9 cellular contexts compared by ENCODE assay signal in the genomic region with DNA sequence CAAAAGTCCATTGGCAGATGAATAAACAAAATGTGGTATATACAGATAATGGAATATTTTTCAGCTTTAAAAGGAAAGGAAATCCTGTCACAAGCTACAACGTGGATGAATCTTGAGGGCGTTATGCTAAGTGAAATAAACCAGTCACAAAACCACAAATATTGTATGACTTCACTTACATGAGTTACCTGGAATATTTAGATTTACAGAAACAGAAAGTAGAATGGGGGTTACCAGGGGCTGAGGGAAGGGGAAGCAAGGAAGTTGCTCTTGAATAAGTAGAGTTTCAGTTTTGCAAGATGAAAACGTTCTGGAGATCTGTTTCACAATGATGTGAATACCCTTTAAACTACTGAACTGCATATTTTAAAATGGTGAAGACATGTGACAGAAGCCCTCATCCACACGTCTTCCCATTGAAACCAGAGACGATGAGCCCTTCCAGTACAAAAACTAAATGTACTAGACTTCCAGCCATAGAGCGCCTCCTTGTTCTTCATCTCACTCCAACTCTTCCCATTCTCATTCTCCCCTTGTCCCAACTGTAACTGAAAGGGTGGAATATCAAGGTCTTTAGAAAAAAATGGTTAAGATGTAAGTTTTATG.
DNase-seq lines count a peak whose midpoint lies in the region; ATAC-seq, FAIRE-seq and TF ChIP-seq lines count a peak whose summit lies in the region.
"Had no signal": no experiment of that assay in that cellular context is flagged by ENCODE, and none has a peak within 500 bp of the region (broad histone marks: within the 10 kb centered on the region; RNA-seq: fewer than 3 reads in every experiment).

No MANE protein-coding gene starts in this region.

- no peaks in the 10 kb centered on the region for H3K27me3 ChIP-seq in HepG2 (ENCODE audit: control insufficient read depth in 1 of 2, insufficient read depth in 2 of 2, low read length in 2 of 2)
- H3K27me3 ChIP-seq in right atrium auricular region, result no peaks in the 10 kb centered on the region

- peak; percentile 32 for DNase-seq in GM10248 (ENCODE audit: extremely low spot score)
- peak; percentile 16 for DNase-seq in activated naive CD4-positive, alpha-beta T cell treated with anti-CD3 and anti-CD28 coated beads, Interleukin-2, amount 50 U/mL, for 16 hours
- DNase-seq in Right ventricle myocardium inferior (ENCODE audit: missing footprints), result no peak
- no peak for DNase-seq in middle frontal gyrus (ENCODE audit: extremely low spot score, low spot score)
- no peak for DNase-seq in HepG2 (ENCODE audit: low spot score)
- DNase-seq in right atrium auricular region (ENCODE audit: low spot score), result no peak
- DNase-seq: NCI-H774 had no signal

- H3K79me2 ChIP-seq in HepG2 (ENCODE audit: insufficient read depth, low read length), result no peaks in the 10 kb centered on the region

- in situ Hi-C loops in HepG2 (cut with HindIII; ENCODE audit: extremely low pct_ligation_motif_present, low pct_unique_long_range_greater_than_20kb), result loop anchor here (10.0 kb wide), 1 partner anchor 199 kb away; no protein-coding TSS in a partner anchor

- H4K20me1 ChIP-seq in HepG2 (ENCODE audit: insufficient read depth, low read length), result no peaks in the 10 kb centered on the region; the same call in 1 of the 2 replicates

- CTCF ChIA-PET in GM10248 (lab: Yijun Ruan, JAX), result interaction anchor here (0.6 kb wide), 1 partner anchor 15 kb away, joined by 3 read pairs; no protein-coding TSS in a partner anchor
- CTCF ChIA-PET in HepG2 (lab: Yijun Ruan, JAX; ENCODE audit: low intra/inter-chr PET ratio, low total read pairs), result no interaction called here

- TF ChIP-seq RAD21 in HepG2 (CRISPR knock-in tag; IDR thresholded peaks at IDR 0.05), result no peak

- no peak for TF ChIP-seq POLR2A in HepG2 (IDR thresholded peaks at IDR 0.05; ENCODE audit: insufficient read depth in 1 of 2, low read depth in 2 of 2, low read length in 2 of 2)

- H3K4me1 ChIP-seq in HepG2 (ENCODE audit: insufficient read depth, low read length) (no peaks in the 10 kb centered on the region), right atrium auricular region (no peaks in the 10 kb centered on the region)

- POLR2A ChIA-PET in GM10248 (lab: Yijun Ruan, JAX) (no interaction called here), HepG2 (lab: Yijun Ruan, JAX) (no interaction called here)

- no peak for TF ChIP-seq CTCF in GM10248 (IDR thresholded peaks at IDR 0.05; ENCODE audit: control extremely low read depth, extremely low read depth, low read depth, missing control alignments)
- no peak for TF ChIP-seq CTCF in HepG2 (CRISPR knock-in tag; IDR thresholded peaks at IDR 0.05)
- TF ChIP-seq CTCF in right atrium auricular region (IDR thresholded peaks at IDR 0.05), result no peak

- intact Hi-C loops in Right ventricle myocardium inferior (cut with DNase I), result no loop called here
- intact Hi-C loops in HepG2 (cut with micrococcal nuclease; ENCODE audit: unreplicated experiment), result no loop called here

- ATAC-seq in GM19467 (IDR thresholded peaks at IDR 0.05; ENCODE audit: unreplicated experiment) (peak; percentile 52), HG03442 (IDR thresholded peaks at IDR 0.05; ENCODE audit: unreplicated experiment) (peak; percentile 57), Right ventricle myocardium inferior (no peak), HepG2 (no peak)

- 94% methylated on average over 6 of the region's 6 CpGs for WGBS in HepG2 (ENCODE audit: low lambda C conversion rate)

- H3K36me3 ChIP-seq in HepG2 (replicated peaks in 1 of 2; ENCODE audit: control insufficient read depth in 1 of 2, insufficient read depth in 2 of 2, low read length in 2 of 2) (peaks cover 1 to 38% of the 10 kb centered on the region in 2 experiments), right atrium auricular region (peaks cover 32% of the 10 kb centered on the region)

- no peak overlapping the region for H3K4me2 ChIP-seq in HepG2 (ENCODE audit: low read depth, low read length)

- no peaks in the 10 kb centered on the region for H3K9me3 ChIP-seq in HepG2 (ENCODE audit: low read length)
- H3K9me3 ChIP-seq in right atrium auricular region, result no peaks in the 10 kb centered on the region

- no peak overlapping the region for H2AFZ ChIP-seq in HepG2 (ENCODE audit: low read length)

- FAIRE-seq in HepG2 (lab: Jason Lieb, UNC), result no peak

- H3K27ac ChIP-seq in HepG2 (ENCODE audit: extremely low read length, insufficient read depth, low read length), result no peak overlapping the region
- no peak overlapping the region for H3K27ac ChIP-seq in right atrium auricular region

- H3K9ac ChIP-seq in HepG2 (ENCODE audit: insufficient read depth, low read depth, low read length), result no peak overlapping the region

- H3K4me3 ChIP-seq in HepG2 (replicated peaks in 1 of 3; ENCODE audit: insufficient read depth in 1 of 3, low read depth in 2 of 3, low read length in 3 of 3) (no peak overlapping the region), right atrium auricular region (no peak overlapping the region)

- TF ChIP-seq EP300 in HepG2 (IDR thresholded peaks at IDR 0.05; ENCODE audit: low read depth in 2 of 2, low read length in 2 of 2), result no peak
- TF ChIP-seq EP300 in HepG2 (CRISPR knock-in tag; IDR thresholded peaks at IDR 0.05; ENCODE audit: borderline replicate concordance), result no peak

- no TSS peak for BruUV-seq in HepG2 (replicated peaks; lab: Mats Ljungman, UMichigan)

TF ChIP-seq in HepG2, 621 proteins besides CTCF, POLR2A, EP300 and RAD21:
- TF ChIP-seq ZNF547 (CRISPR knock-in tag; IDR thresholded peaks at IDR 0.05) (no peak), TEAD3 (CRISPR knock-in tag; optimal IDR thresholded peaks at IDR 0.05; ENCODE audit: borderline replicate concordance) (no peak), CEBPG (CRISPR knock-in tag; IDR thresholded peaks at IDR 0.05) (no peak), ZNF7 (CRISPR knock-in tag; IDR thresholded peaks at IDR 0.05) (no peak), SETDB1 (CRISPR knock-in tag; IDR thresholded peaks at IDR 0.05; ENCODE audit: borderline replicate concordance) (no peak), HES4 (CRISPR knock-in tag; IDR thresholded peaks at IDR 0.05; ENCODE audit: borderline replicate concordance) (no peak), ISX (CRISPR knock-in tag; conservative IDR thresholded peaks at IDR 0.05) (no peak), ZNF230 (CRISPR knock-in tag; IDR thresholded peaks at IDR 0.05) (no peak), PITX1 (CRISPR knock-in tag; IDR thresholded peaks at IDR 0.05) (no peak), HNRNPLL (IDR thresholded peaks at IDR 0.05; ENCODE audit: low read depth, low read length, poor library complexity, severe bottlenecking) (no peak), NFYB (CRISPR knock-in tag; IDR thresholded peaks at IDR 0.05) (no peak), SSRP1 (CRISPR knock-in tag; IDR thresholded peaks at IDR 0.05) (no peak), TAF1 (CRISPR knock-in tag; IDR thresholded peaks at IDR 0.05) (no peak), ZNF777 (CRISPR knock-in tag; IDR thresholded peaks at IDR 0.05) (no peak), ZNF652 (CRISPR knock-in tag; IDR thresholded peaks at IDR 0.05; ENCODE audit: borderline replicate concordance, low read depth) (no peak), GTF3A (CRISPR knock-in tag; conservative IDR thresholded peaks at IDR 0.05) (no peak), RNF2 (conservative IDR thresholded peaks at IDR 0.05; ENCODE audit: low read depth) (no peak), JUND (CRISPR knock-in tag; IDR thresholded peaks at IDR 0.05) (no peak), SKI (IDR thresholded peaks at IDR 0.05; ENCODE audit: partially characterized antibody) (no peak)
- TF ChIP-seq, protein P1, sequence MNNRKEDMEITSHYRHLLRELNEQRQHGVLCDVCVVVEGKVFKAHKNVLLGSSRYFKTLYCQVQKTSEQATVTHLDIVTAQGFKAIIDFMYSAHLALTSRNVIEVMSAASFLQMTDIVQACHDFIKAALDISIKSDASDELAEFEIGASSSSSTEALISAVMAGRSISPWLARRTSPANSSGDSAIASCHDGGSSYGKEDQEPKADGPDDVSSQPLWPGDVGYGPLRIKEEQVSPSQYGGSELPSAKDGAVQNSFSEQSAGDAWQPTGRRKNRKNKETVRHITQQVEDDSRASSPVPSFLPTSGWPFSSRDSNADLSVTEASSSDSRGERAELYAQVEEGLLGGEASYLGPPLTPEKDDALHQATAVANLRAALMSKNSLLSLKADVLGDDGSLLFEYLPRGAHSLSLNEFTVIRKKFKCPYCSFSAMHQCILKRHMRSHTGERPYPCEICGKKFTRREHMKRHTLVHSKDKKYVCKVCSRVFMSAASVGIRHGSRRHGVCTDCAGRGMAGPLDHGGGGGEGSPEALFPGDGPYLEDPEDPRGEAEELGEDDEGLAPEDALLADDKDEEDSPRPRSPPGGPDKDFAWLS (CRISPR knock-in tag; IDR thresholded peaks at IDR 0.05; ENCODE audit: borderline replicate concordance), result no peak

Comparison
In these comparisons a context has a peak if more than half of its experiments do, and no peak if none do; other contexts are left out.
1. DNase-seq: peak in GM10248 (single experiment) and activated naive CD4-positive, alpha-beta T cell treated with anti-CD3 and anti-CD28 coated beads, Interleukin-2, amount 50 U/mL, for 16 hours (single experiment); none in Right ventricle myocardium inferior (single experiment), middle frontal gyrus (single experiment), HepG2 (single experiment) and right atrium auricular region (single experiment).
2. ATAC-seq: peak in GM19467 (single experiment) and HG03442 (single experiment); none in Right ventricle myocardium inferior (single experiment) and HepG2 (single experiment).